8 cellular contexts compared by ENCODE assay signal in genomic region chr3:149970716-149971402, GRCh38. TPM values are rescaled to one million over a fixed set of nuclear protein-coding genes. Genes with fewer than 3 reads are reported as not detected.
DNase-seq lines count a peak whose midpoint lies in the region; ATAC-seq and TF ChIP-seq lines count a peak whose summit lies in the region.

A gene with protein sequence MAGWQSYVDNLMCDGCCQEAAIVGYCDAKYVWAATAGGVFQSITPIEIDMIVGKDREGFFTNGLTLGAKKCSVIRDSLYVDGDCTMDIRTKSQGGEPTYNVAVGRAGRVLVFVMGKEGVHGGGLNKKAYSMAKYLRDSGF (minus strand): TSS chr3:149970895. CDS start chr3:149970856, 39 bp downstream.

- H3K4me1 Mint-ChIP-seq in Caco-2 (ENCODE audit: low read depth, unreplicated experiment): no peaks in the 10 kb centered on the region
- H3K4me1 Mint-ChIP-seq in activated naive CD8-positive, alpha-beta T cell treated with anti-CD3 and anti-CD28 coated beads for 36 hours: peaks cover 19% of the 10 kb centered on the region

- no TSS peak for BruUV-seq in Caco-2 (replicated peaks; lab: Mats Ljungman, UMichigan)

- H3K9me3 Mint-ChIP-seq in Caco-2 (ENCODE audit: unreplicated experiment): no peaks in the 10 kb centered on the region
- no peaks in the 10 kb centered on the region for H3K9me3 Mint-ChIP-seq in activated naive CD8-positive, alpha-beta T cell treated with anti-CD3 and anti-CD28 coated beads for 36 hours

- H3K79me2 ChIP-seq in osteoblast (ENCODE audit: insufficient read depth, low read length): peaks cover 51% of the 10 kb centered on the region

- H3K27me3 Mint-ChIP-seq in Caco-2 (ENCODE audit: insufficient read depth, unreplicated experiment): peaks cover 8% of the 10 kb centered on the region
- H3K27me3 Mint-ChIP-seq in activated naive CD8-positive, alpha-beta T cell treated with anti-CD3 and anti-CD28 coated beads for 36 hours: peaks cover 42% of the 10 kb centered on the region

- H3K4me3 Mint-ChIP-seq in Caco-2 (ENCODE audit: unreplicated experiment): peak within 1 kb of the TSS; percentile 78
- H3K4me3 Mint-ChIP-seq in activated naive CD8-positive, alpha-beta T cell treated with anti-CD3 and anti-CD28 coated beads for 36 hours: peak within 1 kb of the TSS; percentile 81

- TF ChIP-seq CTCF in Caco-2 (IDR thresholded peaks at IDR 0.05; ENCODE audit: insufficient read depth in 1 of 2, low read depth in 1 of 2, low read length in 1 of 2, severe bottlenecking in 1 of 2, unreplicated experiment in 1 of 2) (no peak), osteoblast (IDR thresholded peaks at IDR 0.05; ENCODE audit: extremely low read depth, low read depth, low read length) (no peak), thoracic aorta (IDR thresholded peaks at IDR 0.05) (no peak)

- DNase-seq in Caco-2 (peak; percentile 67 to 77), HuH-7 (ENCODE audit: low spot score) (peak; percentile 37), SJCRH30 (peak; percentile 76 to 79), glomerular visceral epithelial cell (ENCODE audit: extremely low spot score) (peak; percentile 78), osteoblast (ENCODE audit: insufficient read length, low spot score, missing footprints) (peak; percentile 96), thoracic aorta (ENCODE audit: low spot score) (peak; percentile 14)
- DNase-seq in activated naive CD8-positive, alpha-beta T cell treated with anti-CD3 and anti-CD28 coated beads for 36 hours: peak; percentile 53

- H3K4me2 ChIP-seq in osteoblast (ENCODE audit: insufficient read depth, low read length): peak within 1 kb of the TSS; percentile 99

- H3K36me3 Mint-ChIP-seq in Caco-2 (ENCODE audit: insufficient read depth, unreplicated experiment): peaks cover 21% of the 10 kb centered on the region
- no peaks in the 10 kb centered on the region for H3K36me3 Mint-ChIP-seq in activated naive CD8-positive, alpha-beta T cell treated with anti-CD3 and anti-CD28 coated beads for 36 hours

- ATAC-seq in GM21447 (IDR thresholded peaks at IDR 0.05; ENCODE audit: unreplicated experiment) (peak; percentile 46), thoracic aorta (ENCODE audit: insufficient number of reproducible peaks, low FRiP score, low read depth) (peak; percentile 58)

- peak within 1 kb of the TSS; percentile 75 for H2AFZ ChIP-seq in osteoblast (ENCODE audit: low read length)

- intact Hi-C loops in Caco-2 (cut with micrococcal nuclease; ENCODE audit: unreplicated experiment): no loop called here

- H3K4me1 ChIP-seq in Caco-2 (no peaks in the 10 kb centered on the region), SJCRH30 (peaks cover 11% of the 10 kb centered on the region; the same call in 1 of the 2 replicates), osteoblast (ENCODE audit: insufficient read depth, low read length) (peaks cover 48% of the 10 kb centered on the region), thoracic aorta (ENCODE audit: control insufficient read depth in 1 of 2, low read depth in 2 of 2) (peaks cover 8 to 46% of the 10 kb centered on the region in 2 donors)

- CTCF ChIA-PET in Caco-2 (lab: Charles Lee): interaction anchor here (0.6 kb wide), 1 partner anchor 213 kb away, joined by 5 read pairs; no protein-coding TSS in a partner anchor

- H4K20me1 ChIP-seq in osteoblast (ENCODE audit: insufficient read depth, low read length): peaks cover 23% of the 10 kb centered on the region

- POLR2A ChIA-PET in Caco-2 (lab: Charles Lee): interaction anchor here (0.9 to 1.2 kb wide), 2 partner anchors 13 to 179 kb away, joined by 3 to 4 read pairs; no protein-coding TSS in a partner anchor

- H3K4me3 ChIP-seq in Caco-2 (ENCODE audit: low read depth, low read length): peak within 1 kb of the TSS; percentile 91
- peak within 1 kb of the TSS; percentile 98 for H3K4me3 ChIP-seq in SJCRH30
- peak within 1 kb of the TSS; percentile 88 for H3K4me3 ChIP-seq in osteoblast (ENCODE audit: insufficient read depth, low read length)
- peak within 1 kb of the TSS; percentile 98 for H3K4me3 ChIP-seq in thoracic aorta

- H3K27me3 ChIP-seq in Caco-2 (replicated peaks; ENCODE audit: control insufficient read depth, insufficient read depth, low read length) (no peaks in the 10 kb centered on the region), SJCRH30 (no peaks in the 10 kb centered on the region), osteoblast (ENCODE audit: insufficient read depth, low read length) (no peaks in the 10 kb centered on the region), thoracic aorta (replicated peaks; ENCODE audit: insufficient read depth) (no peaks in the 10 kb centered on the region)

- H3K9me3 ChIP-seq in Caco-2 (no peaks in the 10 kb centered on the region), SJCRH30 (replicated peaks) (no peaks in the 10 kb centered on the region), osteoblast (ENCODE audit: low read depth, low read length) (no peaks in the 10 kb centered on the region), thoracic aorta (no peaks in the 10 kb centered on the region)

- H3K27ac ChIP-seq in SJCRH30 (peak within 1 kb of the TSS; percentile 94), osteoblast (ENCODE audit: low read depth, low read length) (peak within 1 kb of the TSS; percentile 98), thoracic aorta (peak within 1 kb of the TSS; percentile 94 to 98)

- H3K27ac Mint-ChIP-seq in Caco-2 (ENCODE audit: unreplicated experiment): peak within 1 kb of the TSS; percentile 84
- H3K27ac Mint-ChIP-seq in activated naive CD8-positive, alpha-beta T cell treated with anti-CD3 and anti-CD28 coated beads for 36 hours: no peak within 1 kb of the TSS

- H3K36me3 ChIP-seq in Caco-2 (ENCODE audit: control insufficient read depth, insufficient read depth, low read length): no peaks in the 10 kb centered on the region
- H3K36me3 ChIP-seq in SJCRH30: peaks cover 25% of the 10 kb centered on the region
- H3K36me3 ChIP-seq in osteoblast (ENCODE audit: insufficient read depth, low read length): peaks cover 9% of the 10 kb centered on the region
- peaks cover 2% of the 10 kb centered on the region for H3K36me3 ChIP-seq in thoracic aorta

RNA-seq across cellular contexts. Expression of the gene that starts here (rescaled TPM):
- total RNA-seq in Caco-2 (2022) (39.3 and 45.9 TPM in 2 replicates), osteoblast (183 and 204 TPM in 2 replicates), thoracic aorta (10 to 100 TPM; 78.9 to 82.0 TPM)
- total RNA-seq in SJCRH30 (2014; rRNA removed; shearing (Covaris generic)): 380 and 402 TPM in 2 replicates
- total RNA-seq in activated naive CD8-positive, alpha-beta T cell treated with anti-CD3 and anti-CD28 coated beads for 36 hours: 1 to 10 TPM; 4.2 to 5.2 TPM

Comparison
In these comparisons a context has a peak if more than half of its experiments do, and no peak if none do; other contexts are left out.
1. Peak in every context shown above with its lines: DNase-seq, ATAC-seq, H3K4me3 ChIP-seq and H3K27ac ChIP-seq.
2. DNase-seq: peak in every context shown above with its lines; median percentile 96 in osteoblast; 78 in glomerular visceral epithelial cell; 78 in SJCRH30; 72 in Caco-2; 53 in activated naive CD8-positive, alpha-beta T cell treated with anti-CD3 and anti-CD28 coated beads for 36 hours; 37 in HuH-7; 14 in thoracic aorta.